ENCODE assay signal across 1 cellular context in the genomic region with DNA sequence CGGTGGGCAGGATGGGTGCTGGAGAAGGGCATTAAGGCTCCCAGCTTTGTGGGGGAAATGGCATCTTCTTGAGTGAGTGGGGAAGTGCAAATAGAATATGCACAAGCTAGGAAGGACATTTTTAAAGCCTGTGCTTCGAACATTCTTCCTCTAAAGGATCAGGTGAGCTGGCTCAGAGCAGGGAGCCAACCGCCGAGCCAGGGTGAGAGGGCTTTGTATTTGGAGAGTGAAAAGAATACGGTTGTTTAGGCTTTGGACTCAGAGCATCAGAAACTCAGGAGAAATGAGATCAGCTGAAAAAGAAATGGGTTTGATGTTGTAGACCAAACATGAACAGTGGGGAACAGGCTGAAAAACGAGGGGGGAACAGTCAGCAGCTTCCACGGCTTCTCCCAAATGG. TPM values are rescaled to one million over a fixed set of nuclear protein-coding genes. Genes with fewer than 3 reads are reported as not detected.
"Had no signal": no experiment of that assay in that cellular context is flagged by ENCODE, and none has a peak within 500 bp of the region (broad histone marks: within the 10 kb centered on the region; RNA-seq: fewer than 3 reads in every experiment).

No MANE protein-coding gene starts in this region.

RNA-seq across cellular contexts. Expression of a gene that starts 19.8 kb away (rescaled TPM):
- total RNA-seq: chondrocyte had no signal
